In genomic region chr1:101002551-101002950, GRCh38 we compare ENCODE assay signal across 10 cellular contexts. TPM values are rescaled to one million over a fixed set of nuclear protein-coding genes. Genes with fewer than 3 reads are reported as not detected.
DNase-seq lines count a peak whose midpoint lies in the region; ATAC-seq and TF ChIP-seq lines count a peak whose summit lies in the region.
"Had no signal": no experiment of that assay in that cellular context is flagged by ENCODE, and none has a peak within 500 bp of the region (broad histone marks: within the 10 kb centered on the region; RNA-seq: fewer than 3 reads in every experiment).

No MANE protein-coding gene starts in this region.

- H2AFZ ChIP-seq in GM23338 = no peak overlapping the region

- H3K4me1 Mint-ChIP-seq in GM23338 = peaks cover 16% of the 10 kb centered on the region

- no peak overlapping the region for H3K4me3 ChIP-seq in GM23338
- H3K4me3 ChIP-seq in left ventricle myocardium inferior = no peak overlapping the region

- peaks cover 27% of the 10 kb centered on the region for H3K36me3 Mint-ChIP-seq in GM23338 (ENCODE audit: low read depth)

- H3K9me3 ChIP-seq in left ventricle myocardium inferior (replicated peaks) = no peaks in the 10 kb centered on the region

- no peaks in the 10 kb centered on the region for H3K79me2 ChIP-seq in GM23338 (replicated peaks; ENCODE audit: insufficient read depth)

- H3K27me3 ChIP-seq in GM23338 (ENCODE audit: insufficient read depth) (no peaks in the 10 kb centered on the region), left ventricle myocardium inferior (ENCODE audit: low read depth) (no peaks in the 10 kb centered on the region)

- no peaks in the 10 kb centered on the region for H4K20me1 ChIP-seq in GM23338 (replicated peaks; ENCODE audit: insufficient read depth)

- H3K36me3 ChIP-seq in GM23338 (ENCODE audit: insufficient read depth) = peaks cover 12% of the 10 kb centered on the region; the same call in 1 of the 2 replicates
- H3K36me3 ChIP-seq in left ventricle myocardium inferior = peaks cover 30% of the 10 kb centered on the region

- no peaks in the 10 kb centered on the region for H3K9me3 Mint-ChIP-seq in GM23338
- H3K9me3 Mint-ChIP-seq: H9 had no signal

- ATAC-seq in GM23338 (no peak), GM21515 (IDR thresholded peaks at IDR 0.05; ENCODE audit: unreplicated experiment) (no peak)

- H3K4me3 Mint-ChIP-seq in GM23338 = no peak overlapping the region
- H3K4me3 Mint-ChIP-seq: H9 had no signal

- no peak overlapping the region for H3K4me2 ChIP-seq in GM23338

- peak; percentile 74 to 91 for DNase-seq in AML-193 (lab: John Stamatoyannopoulos, UW)
- peak; percentile 11 for DNase-seq in GM23338 (ENCODE audit: low spot score)
- peak; percentile 79 for DNase-seq in RPMI7951 (ENCODE audit: low read depth)
- DNase-seq in left ventricle myocardium inferior = no peak
- DNase-seq in stimulated activated CD4-positive, alpha-beta T cell treated with anti-CD3 and anti-CD28 coated beads, Interleukin-2, amount 100 ng/mL, for 48 hours = no peak
- DNase-seq in DMS 273 treated with DMSO at 0.1 percent for 48 hours (lab: John Stamatoyannopoulos, UW) = no peak
- DNase-seq in NCI-H526 treated with DMSO at 0.1 percent for 48 hours (lab: John Stamatoyannopoulos, UW) = no peak
- DNase-seq: H9, NCI-H446 treated with DMSO at 0.1 percent for 48 hours had no signal

- no peaks in the 10 kb centered on the region for H3K9me2 ChIP-seq in GM23338 (ENCODE audit: insufficient read depth)

- H3K4me1 ChIP-seq in GM23338 (ENCODE audit: insufficient read depth) = peaks cover 2% of the 10 kb centered on the region; the same call in 1 of the 2 replicates
- H3K4me1 ChIP-seq in left ventricle myocardium inferior = peaks cover 33% of the 10 kb centered on the region

- H3K27ac ChIP-seq in GM23338 (ENCODE audit: low read depth) (no peak overlapping the region), left ventricle myocardium inferior (replicated peaks) (peak overlapping the region; percentile 50)

- H3K27ac Mint-ChIP-seq in GM23338 = peak overlapping the region; percentile 52; the same call in 1 of the 2 replicates

- H3K27me3 Mint-ChIP-seq in GM23338 (ENCODE audit: insufficient read depth, low read depth, poor library complexity) = no peaks in the 10 kb centered on the region

- intact Hi-C loops in left ventricle myocardium inferior (cut with micrococcal nuclease) = no loop called here

- no peak for TF ChIP-seq CTCF in GM23338 (conservative IDR thresholded peaks at IDR 0.05; ENCODE audit: low read depth in 2 of 2)
- TF ChIP-seq CTCF in left ventricle myocardium inferior (IDR thresholded peaks at IDR 0.05; ENCODE audit: borderline replicate concordance) = no peak

- no peaks in the 10 kb centered on the region for H3F3A ChIP-seq in GM23338 (replicated peaks; ENCODE audit: low read depth)

TF ChIP-seq in GM23338, 12 proteins besides CTCF, POLR2A, EP300 and RAD21 (continues in another document):
- TF ChIP-seq ZNF331 (CRISPR knock-in tag; IDR thresholded peaks at IDR 0.05; ENCODE audit: low read depth) (no peak), POLR2AphosphoS5 (IDR thresholded peaks at IDR 0.05; ENCODE audit: low read depth) (no peak), JUNB (IDR thresholded peaks at IDR 0.05; ENCODE audit: unreplicated experiment) (no peak), REST (IDR thresholded peaks at IDR 0.05; ENCODE audit: unreplicated experiment) (no peak), STAT1 (IDR thresholded peaks at IDR 0.05; ENCODE audit: unreplicated experiment) (no peak), EZH2 (IDR thresholded peaks at IDR 0.05; ENCODE audit: low read depth, unreplicated experiment) (no peak)
- TF ChIP-seq, protein P1, sequence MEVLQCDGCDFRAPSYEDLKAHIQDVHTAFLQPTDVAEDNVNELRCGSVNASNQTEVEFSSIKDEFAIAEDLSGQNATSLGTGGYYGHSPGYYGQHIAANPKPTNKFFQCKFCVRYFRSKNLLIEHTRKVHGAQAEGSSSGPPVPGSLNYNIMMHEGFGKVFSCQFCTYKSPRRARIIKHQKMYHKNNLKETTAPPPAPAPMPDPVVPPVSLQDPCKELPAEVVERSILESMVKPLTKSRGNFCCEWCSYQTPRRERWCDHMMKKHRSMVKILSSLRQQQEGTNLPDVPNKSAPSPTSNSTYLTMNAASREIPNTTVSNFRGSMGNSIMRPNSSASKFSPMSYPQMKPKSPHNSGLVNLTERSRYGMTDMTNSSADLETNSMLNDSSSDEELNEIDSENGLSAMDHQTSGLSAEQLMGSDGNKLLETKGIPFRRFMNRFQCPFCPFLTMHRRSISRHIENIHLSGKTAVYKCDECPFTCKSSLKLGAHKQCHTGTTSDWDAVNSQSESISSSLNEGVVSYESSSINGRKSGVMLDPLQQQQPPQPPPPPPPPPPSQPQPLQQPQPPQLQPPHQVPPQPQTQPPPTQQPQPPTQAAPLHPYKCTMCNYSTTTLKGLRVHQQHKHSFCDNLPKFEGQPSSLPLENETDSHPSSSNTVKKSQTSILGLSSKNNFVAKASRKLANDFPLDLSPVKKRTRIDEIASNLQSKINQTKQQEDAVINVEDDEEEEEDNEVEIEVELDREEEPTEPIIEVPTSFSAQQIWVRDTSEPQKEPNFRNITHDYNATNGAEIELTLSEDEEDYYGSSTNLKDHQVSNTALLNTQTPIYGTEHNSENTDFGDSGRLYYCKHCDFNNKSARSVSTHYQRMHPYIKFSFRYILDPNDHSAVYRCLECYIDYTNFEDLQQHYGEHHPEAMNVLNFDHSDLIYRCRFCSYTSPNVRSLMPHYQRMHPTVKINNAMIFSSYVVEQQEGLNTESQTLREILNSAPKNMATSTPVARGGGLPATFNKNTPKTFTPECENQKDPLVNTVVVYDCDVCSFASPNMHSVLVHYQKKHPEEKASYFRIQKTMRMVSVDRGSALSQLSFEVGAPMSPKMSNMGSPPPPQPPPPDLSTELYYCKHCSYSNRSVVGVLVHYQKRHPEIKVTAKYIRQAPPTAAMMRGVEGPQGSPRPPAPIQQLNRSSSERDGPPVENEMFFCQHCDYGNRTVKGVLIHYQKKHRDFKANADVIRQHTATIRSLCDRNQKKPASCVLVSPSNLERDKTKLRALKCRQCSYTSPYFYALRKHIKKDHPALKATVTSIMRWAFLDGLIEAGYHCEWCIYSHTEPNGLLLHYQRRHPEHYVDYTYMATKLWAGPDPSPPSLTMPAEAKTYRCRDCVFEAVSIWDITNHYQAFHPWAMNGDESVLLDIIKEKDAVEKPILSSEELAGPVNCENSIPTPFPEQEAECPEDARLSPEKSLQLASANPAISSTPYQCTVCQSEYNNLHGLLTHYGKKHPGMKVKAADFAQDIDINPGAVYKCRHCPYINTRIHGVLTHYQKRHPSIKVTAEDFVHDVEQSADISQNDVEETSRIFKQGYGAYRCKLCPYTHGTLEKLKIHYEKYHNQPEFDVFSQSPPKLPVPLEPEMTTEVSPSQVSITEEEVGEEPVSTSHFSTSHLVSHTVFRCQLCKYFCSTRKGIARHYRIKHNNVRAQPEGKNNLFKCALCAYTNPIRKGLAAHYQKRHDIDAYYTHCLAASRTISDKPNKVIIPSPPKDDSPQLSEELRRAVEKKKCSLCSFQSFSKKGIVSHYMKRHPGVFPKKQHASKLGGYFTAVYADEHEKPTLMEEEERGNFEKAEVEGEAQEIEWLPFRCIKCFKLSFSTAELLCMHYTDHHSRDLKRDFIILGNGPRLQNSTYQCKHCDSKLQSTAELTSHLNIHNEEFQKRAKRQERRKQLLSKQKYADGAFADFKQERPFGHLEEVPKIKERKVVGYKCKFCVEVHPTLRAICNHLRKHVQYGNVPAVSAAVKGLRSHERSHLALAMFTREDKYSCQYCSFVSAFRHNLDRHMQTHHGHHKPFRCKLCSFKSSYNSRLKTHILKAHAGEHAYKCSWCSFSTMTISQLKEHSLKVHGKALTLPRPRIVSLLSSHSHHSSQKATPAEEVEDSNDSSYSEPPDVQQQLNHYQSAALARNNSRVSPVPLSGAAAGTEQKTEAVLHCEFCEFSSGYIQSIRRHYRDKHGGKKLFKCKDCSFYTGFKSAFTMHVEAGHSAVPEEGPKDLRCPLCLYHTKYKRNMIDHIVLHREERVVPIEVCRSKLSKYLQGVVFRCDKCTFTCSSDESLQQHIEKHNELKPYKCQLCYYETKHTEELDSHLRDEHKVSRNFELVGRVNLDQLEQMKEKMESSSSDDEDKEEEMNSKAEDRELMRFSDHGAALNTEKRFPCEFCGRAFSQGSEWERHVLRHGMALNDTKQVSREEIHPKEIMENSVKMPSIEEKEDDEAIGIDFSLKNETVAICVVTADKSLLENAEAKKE (CRISPR knock-in tag; IDR thresholded peaks at IDR 0.05) = no peak

RNA-seq across cellular contexts. Expression of gene DPH5, which starts 23.0 kb away (rescaled TPM):
- total RNA-seq in GM23338 (2014; rRNA removed; shearing (Covaris generic)) = 50.6 and 72.4 TPM in 2 replicates
- polyA plus RNA-seq in GM23338 (2016; fragmentation: Nextera tagmentation; extraction: Ambion mirVana) = 46.2 and 53.5 TPM in 2 replicates
- 20.5 and 21.9 TPM in 2 replicates for total RNA-seq in RPMI7951 (2014; rRNA removed; shearing (Covaris generic))
- total RNA-seq in left ventricle myocardium inferior = 40.0 TPM

Comparison
In these comparisons a context has a peak if more than half of its experiments do, and no peak if none do; other contexts are left out.
1. DNase-seq: peak in AML-193 (2 of 2), GM23338 (single experiment) and RPMI7951 (single experiment); none in left ventricle myocardium inferior (single experiment), stimulated activated CD4-positive, alpha-beta T cell treated with anti-CD3 and anti-CD28 coated beads, Interleukin-2, amount 100 ng/mL, for 48 hours (0 of 2), DMS 273 treated with DMSO at 0.1 percent for 48 hours (single experiment) and NCI-H526 treated with DMSO at 0.1 percent for 48 hours (single experiment).